Comparison of ENCODE assay signal across 8 cellular contexts in the genomic region with DNA sequence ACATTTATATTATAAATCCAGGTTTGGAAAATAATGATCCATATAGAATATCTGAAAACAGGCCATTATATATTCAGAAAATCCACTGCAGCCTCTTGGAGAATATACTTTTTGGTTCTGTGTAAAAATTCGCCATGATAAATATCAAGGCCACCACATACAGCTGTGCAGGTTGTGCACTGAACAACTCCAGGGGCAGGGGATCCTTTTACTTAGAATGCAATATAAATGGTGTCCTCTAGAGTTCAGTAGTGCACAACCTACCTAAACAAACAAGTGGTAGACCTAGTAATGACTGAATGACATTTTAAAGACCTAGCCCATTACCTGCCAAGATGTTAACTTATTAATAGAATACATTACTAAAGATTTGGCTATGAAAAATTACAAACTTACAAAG. TPM values are rescaled to one million over a fixed set of nuclear protein-coding genes. Genes with fewer than 3 reads are reported as not detected.
DNase-seq lines count a peak whose midpoint lies in the region; ATAC-seq and TF ChIP-seq lines count a peak whose summit lies in the region.

No MANE protein-coding gene starts in this region.

- peak; percentile 37 for TF ChIP-seq RAD21 in Ishikawa (IDR thresholded peaks at IDR 0.05; ENCODE audit: low read depth)

- no peak overlapping the region for H2AFZ ChIP-seq in mammary epithelial cell (ENCODE audit: low read depth, low read length)

- H3K4me1 ChIP-seq in mammary epithelial cell (ENCODE audit: insufficient read depth, low read length): no peaks in the 10 kb centered on the region
- H3K4me1 ChIP-seq in prostate gland (replicated peaks): no peaks in the 10 kb centered on the region
- H3K4me1 ChIP-seq in right cardiac atrium (ENCODE audit: control insufficient read depth, insufficient read depth, low read length): no peaks in the 10 kb centered on the region

- H3K27ac ChIP-seq in mammary epithelial cell (ENCODE audit: insufficient read depth, low read depth, low read length) (no peak overlapping the region), prostate gland (no peak overlapping the region), right cardiac atrium (ENCODE audit: low read length) (no peak overlapping the region)

- TF ChIP-seq CTCF in mammary epithelial cell (conservative IDR thresholded peaks at IDR 0.05 in 1 of 2, IDR thresholded peaks at IDR 0.05 in 1 of 2; ENCODE audit: extremely low read depth in 1 of 2, insufficient read depth in 1 of 2, low read depth in 1 of 2, low read length in 2 of 2) (peak; percentile 56 to 65), prostate gland (IDR thresholded peaks at IDR 0.05) (peak in 2 of 4 experiments; percentile 19 to 27)

- no peak overlapping the region for H3K9ac ChIP-seq in mammary epithelial cell (ENCODE audit: insufficient read depth, low read length)

- dilution Hi-C loops in mammary epithelial cell (cut with HindIII; ENCODE audit: low sequenced_read_pairs): no loop called here

- no TSS peak for BruUV-seq in mammary epithelial cell (replicated peaks; lab: Mats Ljungman, UMichigan)

- TF ChIP-seq EP300 in Ishikawa (IDR thresholded peaks at IDR 0.05; ENCODE audit: borderline replicate concordance): no peak

- intact Hi-C loops in mammary epithelial cell (cut with micrococcal nuclease): loop anchor here (1.0 to 5.0 kb wide), 5 partner anchors 168 to 408 kb away; a partner anchor contains a TSS
- intact Hi-C loops in prostate gland (cut with DNase I): loop anchor here (5.0 kb wide), 1 partner anchor 208 kb away; no protein-coding TSS in a partner anchor
- intact Hi-C loops in right cardiac atrium (cut with DNase I): no loop called here

- H3K36me3 ChIP-seq in mammary epithelial cell (ENCODE audit: insufficient read depth, low read length): no peaks in the 10 kb centered on the region
- H3K36me3 ChIP-seq in prostate gland: no peaks in the 10 kb centered on the region

- CTCF ChIA-PET in mammary epithelial cell (lab: Charles Lee; ENCODE audit: low non-redundant PET): no interaction called here

- no peaks in the 10 kb centered on the region for H3K9me3 ChIP-seq in mammary epithelial cell (replicated peaks; ENCODE audit: insufficient read depth, low read length)
- no peaks in the 10 kb centered on the region for H3K9me3 ChIP-seq in prostate gland
- no peaks in the 10 kb centered on the region for H3K9me3 ChIP-seq in right cardiac atrium (ENCODE audit: control insufficient read depth, low read length)

- no peak overlapping the region for H3K4me2 ChIP-seq in mammary epithelial cell (ENCODE audit: insufficient read depth, low read depth, low read length)

- peak; percentile 8 for DNase-seq in AG08395 (ENCODE audit: low spot score)
- peak; percentile 29 for DNase-seq in mammary epithelial cell
- no peak for DNase-seq in NCI-H2107 (lab: John Stamatoyannopoulos, UW)
- DNase-seq in prostate gland (ENCODE audit: low spot score): no peak
- no peak for DNase-seq in right cardiac atrium
- no peak for DNase-seq in cerebellar nuclear complex (lab: John Stamatoyannopoulos, UW)

- TF ChIP-seq POLR2A in prostate gland (IDR thresholded peaks at IDR 0.05): no peak

- no peak overlapping the region for H3K4me3 ChIP-seq in mammary epithelial cell (replicated peaks in 1 of 3; ENCODE audit: insufficient read depth in 1 of 3, low read depth in 2 of 3, low read length in 3 of 3)
- no peak overlapping the region for H3K4me3 ChIP-seq in prostate gland
- no peak overlapping the region for H3K4me3 ChIP-seq in right cardiac atrium (ENCODE audit: low read length)

- no peaks in the 10 kb centered on the region for H3K79me2 ChIP-seq in mammary epithelial cell (ENCODE audit: insufficient read depth, low read length)

- ATAC-seq in GM18909 (IDR thresholded peaks at IDR 0.05; ENCODE audit: poor library complexity, unreplicated experiment): peak; percentile 74
- ATAC-seq in right cardiac atrium: no peak

- H4K20me1 ChIP-seq in mammary epithelial cell (ENCODE audit: insufficient read depth, low read length): no peaks in the 10 kb centered on the region

- in situ Hi-C loops in mammary epithelial cell (cut with MboI; ENCODE audit: low sequenced_read_pairs in 2 of 2): loop anchor here (5.0 to 10.0 kb wide), 2 partner anchors 208 to 211 kb away; no protein-coding TSS in a partner anchor

- 0% methylated on average over 1 of the region's 1 CpG for WGBS in mammary epithelial cell (ENCODE audit: low coverage, missing lambda C conversion rate)
- WGBS in prostate gland: 96% methylated on average over 1 of the region's 1 CpG
- WGBS in right cardiac atrium: 94% methylated on average over 1 of the region's 1 CpG

- H3K27me3 ChIP-seq in mammary epithelial cell (ENCODE audit: insufficient read depth, low read length): no peaks in the 10 kb centered on the region
- H3K27me3 ChIP-seq in prostate gland (replicated peaks; ENCODE audit: insufficient read depth): no peaks in the 10 kb centered on the region
- no peaks in the 10 kb centered on the region for H3K27me3 ChIP-seq in right cardiac atrium (ENCODE audit: control insufficient read depth, insufficient read depth)

TF ChIP-seq in Ishikawa, 13 proteins besides CTCF, POLR2A, EP300 and RAD21:
- TF ChIP-seq, protein P1, sequence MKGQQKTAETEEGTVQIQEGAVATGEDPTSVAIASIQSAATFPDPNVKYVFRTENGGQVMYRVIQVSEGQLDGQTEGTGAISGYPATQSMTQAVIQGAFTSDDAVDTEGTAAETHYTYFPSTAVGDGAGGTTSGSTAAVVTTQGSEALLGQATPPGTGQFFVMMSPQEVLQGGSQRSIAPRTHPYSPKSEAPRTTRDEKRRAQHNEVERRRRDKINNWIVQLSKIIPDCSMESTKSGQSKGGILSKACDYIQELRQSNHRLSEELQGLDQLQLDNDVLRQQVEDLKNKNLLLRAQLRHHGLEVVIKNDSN (IDR thresholded peaks at IDR 0.05): no peak
- TF ChIP-seq TAF1 (IDR thresholded peaks at IDR 0.05; ENCODE audit: low read depth): no peak
- no peak for TF ChIP-seq CEBPB (IDR thresholded peaks at IDR 0.05)
- TF ChIP-seq, protein P2, sequence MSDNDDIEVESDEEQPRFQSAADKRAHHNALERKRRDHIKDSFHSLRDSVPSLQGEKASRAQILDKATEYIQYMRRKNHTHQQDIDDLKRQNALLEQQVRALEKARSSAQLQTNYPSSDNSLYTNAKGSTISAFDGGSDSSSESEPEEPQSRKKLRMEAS (IDR thresholded peaks at IDR 0.05): no peak
- TF ChIP-seq ZBTB7A (IDR thresholded peaks at IDR 0.05; ENCODE audit: low read depth): no peak
- no peak for TF ChIP-seq TCF12 (IDR thresholded peaks at IDR 0.05; ENCODE audit: low read depth)
- TF ChIP-seq CREB1 (IDR thresholded peaks at IDR 0.05; ENCODE audit: low read depth): no peak
- TF ChIP-seq, protein P3, sequence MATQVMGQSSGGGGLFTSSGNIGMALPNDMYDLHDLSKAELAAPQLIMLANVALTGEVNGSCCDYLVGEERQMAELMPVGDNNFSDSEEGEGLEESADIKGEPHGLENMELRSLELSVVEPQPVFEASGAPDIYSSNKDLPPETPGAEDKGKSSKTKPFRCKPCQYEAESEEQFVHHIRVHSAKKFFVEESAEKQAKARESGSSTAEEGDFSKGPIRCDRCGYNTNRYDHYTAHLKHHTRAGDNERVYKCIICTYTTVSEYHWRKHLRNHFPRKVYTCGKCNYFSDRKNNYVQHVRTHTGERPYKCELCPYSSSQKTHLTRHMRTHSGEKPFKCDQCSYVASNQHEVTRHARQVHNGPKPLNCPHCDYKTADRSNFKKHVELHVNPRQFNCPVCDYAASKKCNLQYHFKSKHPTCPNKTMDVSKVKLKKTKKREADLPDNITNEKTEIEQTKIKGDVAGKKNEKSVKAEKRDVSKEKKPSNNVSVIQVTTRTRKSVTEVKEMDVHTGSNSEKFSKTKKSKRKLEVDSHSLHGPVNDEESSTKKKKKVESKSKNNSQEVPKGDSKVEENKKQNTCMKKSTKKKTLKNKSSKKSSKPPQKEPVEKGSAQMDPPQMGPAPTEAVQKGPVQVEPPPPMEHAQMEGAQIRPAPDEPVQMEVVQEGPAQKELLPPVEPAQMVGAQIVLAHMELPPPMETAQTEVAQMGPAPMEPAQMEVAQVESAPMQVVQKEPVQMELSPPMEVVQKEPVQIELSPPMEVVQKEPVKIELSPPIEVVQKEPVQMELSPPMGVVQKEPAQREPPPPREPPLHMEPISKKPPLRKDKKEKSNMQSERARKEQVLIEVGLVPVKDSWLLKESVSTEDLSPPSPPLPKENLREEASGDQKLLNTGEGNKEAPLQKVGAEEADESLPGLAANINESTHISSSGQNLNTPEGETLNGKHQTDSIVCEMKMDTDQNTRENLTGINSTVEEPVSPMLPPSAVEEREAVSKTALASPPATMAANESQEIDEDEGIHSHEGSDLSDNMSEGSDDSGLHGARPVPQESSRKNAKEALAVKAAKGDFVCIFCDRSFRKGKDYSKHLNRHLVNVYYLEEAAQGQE (IDR thresholded peaks at IDR 0.05; ENCODE audit: low read depth): no peak
- no peak for TF ChIP-seq TEAD4 (IDR thresholded peaks at IDR 0.05)
- TF ChIP-seq YY1 (IDR thresholded peaks at IDR 0.05; ENCODE audit: low read depth): no peak
- TF ChIP-seq FOXM1 (IDR thresholded peaks at IDR 0.05; ENCODE audit: borderline replicate concordance, low read depth): no peak
- no peak for TF ChIP-seq NFIC (IDR thresholded peaks at IDR 0.05)
- TF ChIP-seq EGR1 (IDR thresholded peaks at IDR 0.05): no peak

RNA-seq across cellular contexts. Expression of a gene that starts 22.4 kb away (rescaled TPM):
- not detected for total RNA-seq in mammary epithelial cell
- not detected for polyA plus RNA-seq in mammary epithelial cell
- polyA minus RNA-seq in mammary epithelial cell: not detected
- total RNA-seq in prostate gland: not detected
- under 1 TPM in 1 of 4 donors, not detected in 3; 0.59 TPM for total RNA-seq in right cardiac atrium
- 0.16 TPM for polyA plus RNA-seq in right cardiac atrium

RNA-seq across cellular contexts. Expression of a gene that starts 37.9 kb away (rescaled TPM):
- 10 to 100 TPM; 24.2 to 42.3 TPM for total RNA-seq in mammary epithelial cell
- polyA plus RNA-seq in mammary epithelial cell: 41.3 TPM
- 21.6 TPM for polyA minus RNA-seq in mammary epithelial cell
- total RNA-seq in prostate gland: 10 to 100 TPM; 11.9 to 16.2 TPM
- 10 to 100 TPM; 14.8 to 20.3 (median 16.5) TPM for total RNA-seq in right cardiac atrium
- 11.7 TPM for polyA plus RNA-seq in right cardiac atrium

Comparison
In these comparisons a context has a peak if more than half of its experiments do, and no peak if none do; other contexts are left out.
1. DNase-seq: peak in AG08395 (single experiment) and mammary epithelial cell (single experiment); none in NCI-H2107 (single experiment), prostate gland (single experiment), right cardiac atrium (0 of 3) and cerebellar nuclear complex (0 of 2).
2. intact Hi-C loops: an anchor here in mammary epithelial cell (1.0 to 5.0 kb wide) and prostate gland (5.0 kb wide); none called in right cardiac atrium.